ENCODE assay signal across 8 cellular contexts in genomic region chr2:164841719-164842623, GRCh38. TPM values are rescaled to one million over a fixed set of nuclear protein-coding genes. Genes with fewer than 3 reads are reported as not detected.
A peak's percentile ranks its signal among the peaks of the same experiment; 100 is the strongest.
DNase-seq lines count a peak whose midpoint lies in the region; ATAC-seq and TF ChIP-seq lines count a peak whose summit lies in the region.

TSS of gene COBLL1 (minus strand) at chr2:164841823. CDS start at chr2:164841196, 627 bp downstream.

- in situ Hi-C loops in endometrial microvascular endothelial cells (cut with HindIII; ENCODE audit: inconsistent ontology term, low pct_unique_long_range_greater_than_20kb, low sequenced_read_pairs), result no loop called here

- H3K9me3 Mint-ChIP-seq in memory B cell, result no peaks in the 10 kb centered on the region
- no peaks in the 10 kb centered on the region for H3K9me3 Mint-ChIP-seq in stimulated activated naive CD8-positive, alpha-beta T cell treated with anti-CD3 and anti-CD28 coated beads, Interleukin-15, Interleukin-2, amounts not matched to agents 100 ng/mL and 50 ng/mL, for 24 hours

- H3K4me3 ChIP-seq in GM12875 (ENCODE audit: low read depth, low read length), result peak within 1 kb of the TSS; percentile 27

- peak within 1 kb of the TSS; percentile 98 for H3K4me3 Mint-ChIP-seq in memory B cell
- peak within 1 kb of the TSS; percentile 80 for H3K4me3 Mint-ChIP-seq in stimulated activated naive CD8-positive, alpha-beta T cell treated with anti-CD3 and anti-CD28 coated beads, Interleukin-15, Interleukin-2, amounts not matched to agents 100 ng/mL and 50 ng/mL, for 24 hours

- peak; percentile 85 for TF ChIP-seq CTCF in GM12875 (IDR thresholded peaks at IDR 0.05; ENCODE audit: borderline replicate concordance, insufficient read depth, low read depth, low read length)

- DNase-seq in A172 (ENCODE audit: low spot score) (peak; percentile 66), NCI-H2029 treated with DMSO at 0.1 percent for 48 hours (lab: John Stamatoyannopoulos, UW) (peak; percentile 85), memory B cell (ENCODE audit: low spot score in 2 of 2) (peak; percentile 56 to 69)
- DNase-seq in activated CD4-positive, alpha-beta T cell treated with anti-CD3 and anti-CD28 coated beads, Interleukin-2, amount 50 U/mL, for 1 hour, result peak; percentile 20

- H3K36me3 Mint-ChIP-seq in memory B cell, result no peaks in the 10 kb centered on the region
- H3K36me3 Mint-ChIP-seq in stimulated activated naive CD8-positive, alpha-beta T cell treated with anti-CD3 and anti-CD28 coated beads, Interleukin-15, Interleukin-2, amounts not matched to agents 100 ng/mL and 50 ng/mL, for 24 hours (ENCODE audit: low read depth), result no peaks in the 10 kb centered on the region

- peaks cover 14% of the 10 kb centered on the region for H3K4me1 Mint-ChIP-seq in memory B cell
- peaks cover 8% of the 10 kb centered on the region for H3K4me1 Mint-ChIP-seq in stimulated activated naive CD8-positive, alpha-beta T cell treated with anti-CD3 and anti-CD28 coated beads, Interleukin-15, Interleukin-2, amounts not matched to agents 100 ng/mL and 50 ng/mL, for 24 hours (ENCODE audit: low read depth)

- H3K27ac Mint-ChIP-seq in memory B cell, result peak within 1 kb of the TSS; percentile 78
- H3K27ac Mint-ChIP-seq in stimulated activated naive CD8-positive, alpha-beta T cell treated with anti-CD3 and anti-CD28 coated beads, Interleukin-15, Interleukin-2, amounts not matched to agents 100 ng/mL and 50 ng/mL, for 24 hours, result no peak within 1 kb of the TSS

- no peaks in the 10 kb centered on the region for H3K27me3 Mint-ChIP-seq in memory B cell
- peaks cover 33% of the 10 kb centered on the region for H3K27me3 Mint-ChIP-seq in stimulated activated naive CD8-positive, alpha-beta T cell treated with anti-CD3 and anti-CD28 coated beads, Interleukin-15, Interleukin-2, amounts not matched to agents 100 ng/mL and 50 ng/mL, for 24 hours

- peak; percentile 55 for ATAC-seq in HG02840 (IDR thresholded peaks at IDR 0.05; ENCODE audit: low FRiP score, unreplicated experiment)
- peak; percentile 43 for ATAC-seq in memory B cell (ENCODE audit: low read depth)

RNA-seq across cellular contexts. Expression of gene COBLL1, which starts in this region (rescaled TPM):
- total RNA-seq in A172 (2014; rRNA removed; shearing (Covaris generic)), result 6.7 and 9.8 TPM in 2 replicates
- 12.2 TPM for total RNA-seq in endometrial microvascular endothelial cells (ENCODE audit: inconsistent ontology term)

Comparison
In these comparisons a context has a peak if more than half of its experiments do, and no peak if none do; other contexts are left out.
1. Peak in every context shown above with its lines: DNase-seq, ATAC-seq and H3K4me3 ChIP-seq.
2. DNase-seq: peak in every context shown above with its lines; median percentile 85 in NCI-H2029 treated with DMSO at 0.1 percent for 48 hours; 66 in A172; 62 in memory B cell; 20 in activated CD4-positive, alpha-beta T cell treated with anti-CD3 and anti-CD28 coated beads, Interleukin-2, amount 50 U/mL, for 1 hour.